ENCODE assay signal across 8 cellular contexts in the genomic region with DNA sequence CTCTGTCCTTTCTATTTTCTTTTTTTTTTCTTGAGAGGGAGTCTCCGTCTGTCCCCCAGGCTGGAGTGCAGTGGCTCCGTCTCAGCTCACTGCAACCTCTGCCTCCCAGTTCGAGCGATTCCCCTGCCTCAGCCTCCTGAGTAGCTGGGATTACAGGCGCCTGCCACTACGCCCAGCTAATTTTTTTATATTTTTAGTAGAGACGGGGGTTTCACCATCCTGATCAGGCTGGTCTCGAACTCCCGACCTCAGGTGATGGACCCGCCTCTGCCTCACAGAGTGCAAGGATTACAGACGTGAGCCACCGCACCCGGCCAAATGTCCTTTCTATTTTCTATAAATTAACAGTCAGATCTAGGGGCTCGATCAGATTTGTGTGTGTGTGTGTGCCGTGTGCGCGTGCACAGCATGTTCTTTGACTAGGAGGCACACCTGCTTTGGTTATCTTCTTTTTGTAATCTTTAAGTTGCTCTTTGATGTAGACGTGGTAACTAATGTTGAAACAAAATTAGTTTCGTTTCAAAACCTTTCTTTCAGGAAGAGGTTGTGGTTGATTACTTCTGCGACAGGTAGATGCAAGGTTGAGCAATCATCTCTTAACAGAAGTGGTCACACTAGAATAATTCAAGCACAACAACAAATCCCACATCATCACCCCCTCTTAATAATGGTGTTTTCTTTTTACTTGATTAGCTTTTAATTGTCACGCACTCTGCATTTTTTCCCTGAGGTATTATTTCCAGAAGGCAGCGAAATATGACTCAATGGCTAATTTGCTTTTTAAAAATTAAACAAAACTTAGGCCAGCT. TPM values are rescaled to one million over a fixed set of nuclear protein-coding genes. Genes with fewer than 3 reads are reported as not detected.
A peak's percentile ranks its signal among the peaks of the same experiment; 100 is the strongest.
DNase-seq lines count a peak whose midpoint lies in the region; ATAC-seq and TF ChIP-seq lines count a peak whose summit lies in the region.

No MANE protein-coding gene starts in this region.

- TF ChIP-seq CTCF in AG10803 (conservative IDR thresholded peaks at IDR 0.05; ENCODE audit: low read length) (no peak), ascending aorta (IDR thresholded peaks at IDR 0.05) (no peak)

- H3K9me3 ChIP-seq in SJCRH30 (replicated peaks) (no peaks in the 10 kb centered on the region), ascending aorta (no peaks in the 10 kb centered on the region)

- H3K36me3 ChIP-seq in SJCRH30 (peaks cover 7% of the 10 kb centered on the region; the same call in 1 of the 2 replicates), ascending aorta (no peaks in the 10 kb centered on the region)

- H3K4me3 ChIP-seq in AG10803 (ENCODE audit: low read length) (peak overlapping the region; percentile 80), SJCRH30 (peak overlapping the region; percentile 77), ascending aorta (peak overlapping the region; percentile 77 to 96)

- H3K27ac ChIP-seq in SJCRH30, result peak overlapping the region; percentile 77
- peak overlapping the region; percentile 92 to 96 for H3K27ac ChIP-seq in ascending aorta

- H3K27me3 ChIP-seq in SJCRH30 (no peaks in the 10 kb centered on the region), ascending aorta (no peaks in the 10 kb centered on the region)

- intact Hi-C loops in ascending aorta (cut with DNase I), result loop anchor here (2.0 to 10.0 kb wide), 5 partner anchors 150 to 1050 kb away; a partner anchor contains a TSS

- DNase-seq in AG10803 (ENCODE audit: low read depth), result no peak
- DNase-seq in SJCRH30, result no peak
- peak in 1 of 2 donors; percentile 53 for DNase-seq in ascending aorta (ENCODE audit: low spot score in 2 of 2)
- DNase-seq in left kidney (ENCODE audit: low read depth, low spot score), result peak; percentile 52
- peak in 2 of 3 donors; percentile 15 to 23 for DNase-seq in stimulated activated CD4-positive, alpha-beta T cell treated with anti-CD3 and anti-CD28 coated beads, TNF-alpha, amount 100 ng/mL, for 1 hour (ENCODE audit: low read depth in 3 of 3, low spot score in 1 of 3)
- DNase-seq in NCI-H1436 (lab: John Stamatoyannopoulos, UW), result no peak

- H3K4me1 ChIP-seq in SJCRH30 (no peaks in the 10 kb centered on the region), ascending aorta (peaks cover 4 to 23% of the 10 kb centered on the region in 2 donors)

- ATAC-seq in GM19043 (IDR thresholded peaks at IDR 0.05; ENCODE audit: low read depth, unreplicated experiment), result peak; percentile 43
- ATAC-seq in HG03196 (IDR thresholded peaks at IDR 0.05; ENCODE audit: unreplicated experiment), result peak; percentile 48

RNA-seq across cellular contexts. Expression of a gene that starts 0.8 kb away (rescaled TPM):
- 86.4 and 92.2 TPM in 2 replicates for total RNA-seq in SJCRH30 (2014; rRNA removed; shearing (Covaris generic))
- 68.1 TPM for total RNA-seq in ascending aorta

Comparison
In these comparisons a context has a peak if more than half of its experiments do, and no peak if none do; other contexts are left out.
1. DNase-seq: peak in left kidney (single experiment) and stimulated activated CD4-positive, alpha-beta T cell treated with anti-CD3 and anti-CD28 coated beads, TNF-alpha, amount 100 ng/mL, for 1 hour (2 of 3); none in AG10803 (single experiment), SJCRH30 (0 of 2) and NCI-H1436 (single experiment).
2. Peak in every context shown above with its lines, with median percentiles within 50 percentile points of each other: H3K4me3 ChIP-seq.